In the genomic region with DNA sequence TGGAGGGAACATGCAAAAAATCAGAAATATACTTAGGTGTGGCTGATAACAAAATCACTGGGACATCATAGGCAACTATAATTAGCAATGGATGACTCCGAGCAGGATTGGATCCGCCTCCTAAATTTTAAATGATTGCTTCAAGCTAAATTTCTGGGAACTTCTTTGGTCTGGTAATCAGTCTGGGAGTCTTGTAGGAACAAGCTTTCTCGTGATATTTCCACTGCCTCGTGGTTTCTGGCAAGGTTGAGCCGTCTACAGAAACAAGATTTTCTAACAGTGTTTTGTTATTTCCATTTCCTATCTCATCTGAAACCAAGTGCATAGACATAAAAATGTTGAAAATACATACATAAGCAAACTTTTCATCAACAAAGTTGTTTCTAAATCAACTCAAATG, we compare ENCODE assay signal across 30 cellular contexts.
DNase-seq lines count a peak whose midpoint lies in the region; ATAC-seq, FAIRE-seq and TF ChIP-seq lines count a peak whose summit lies in the region.
"Had no signal": no experiment of that assay in that cellular context is flagged by ENCODE, and none has a peak within 500 bp of the region (broad histone marks: within the 10 kb centered on the region; RNA-seq: fewer than 3 reads in every experiment).

No MANE protein-coding gene starts in this region.

- no peak for ATAC-seq in activated T-cell treated with anti-CD3 and anti-CD28 coated beads, Interleukin-2, amount 50 U/mL, for 4 hours
- ATAC-seq: activated CD4-positive, CD25-positive, alpha-beta regulatory T cell treated with anti-CD3 and anti-CD28 coated beads, Interleukin-2, amount 50 U/mL, for 24 hours; activated T-cell treated with anti-CD3 and anti-CD28 coated beads, Interleukin-2, amount 50 U/mL, for 72 hours; left lung; naive thymus-derived CD8-positive, alpha-beta T cell; Right ventricle myocardium inferior; stimulated activated memory B cell treated with anti-CD40 and anti-IgM and Interleukin-4, amounts not matched to agents 10 μg/mL and 1 μg/mL and 100 μg/mL, for 72 hours had no signal

- DNase-seq in SK-MEL-5 (ENCODE audit: low read depth, low spot score) = peak; percentile 22
- no peak for DNase-seq in epithelial cell of prostate (ENCODE audit: low read depth, low spot score)
- DNase-seq in activated T-cell treated with anti-CD3 and anti-CD28 coated beads, Interleukin-2, amount 50 U/mL, for 4 hours = no peak
- DNase-seq in germinal center (ENCODE audit: low spot score) = no peak
- DNase-seq in HTR-8/SVneo (ENCODE audit: insufficient read length, low spot score) = no peak
- no peak for DNase-seq in stimulated activated CD4-positive, alpha-beta T cell treated with anti-CD3 and anti-CD28 coated beads, Interleukin-2, amount 100 ng/mL, for 48 hours
- DNase-seq: activated CD4-positive, alpha-beta T cell treated with anti-CD3 and anti-CD28 coated beads, Interleukin-2, amount 50 U/mL, for 4 hours; activated naive CD4-positive, alpha-beta T cell treated with Interleukin-2 at 50 U/mL for 16 hours; activated T-cell treated with anti-CD3 and anti-CD28 coated beads, Interleukin-2, amount 50 U/mL, for 72 hours; CD8-positive, alpha-beta memory T cell; glutamatergic neuron; HCEC 1CT; left lung; midbrain; naive thymus-derived CD8-positive, alpha-beta T cell; NCI-H1417 treated with DMSO at 0.1 percent for 48 hours; NCI-H2029 treated with DMSO at 0.1 percent for 48 hours; NCI-H524 treated with DMSO at 0.1 percent for 48 hours; OCI-M1; T-helper 2 cell had no signal

- peak overlapping the region; percentile 27; the same call in 1 of the 2 replicates for H3K4me2 ChIP-seq in BLaER1

- H3K4me3 ChIP-seq in BLaER1 = no peak overlapping the region
- H3K4me3 ChIP-seq: left lung had no signal

- H3K27me3 ChIP-seq in BLaER1 = no peaks in the 10 kb centered on the region
- H3K27me3 ChIP-seq: left lung had no signal

- H3K27ac ChIP-seq in BLaER1 (no peak overlapping the region), epithelial cell of prostate (peak overlapping the region; percentile 30)
- H3K27ac ChIP-seq: HL-60 had no signal

- no peaks in the 10 kb centered on the region for H3K27me3 Mint-ChIP-seq in nephron (ENCODE audit: low read depth)
- H3K27me3 Mint-ChIP-seq in activated T-cell treated with anti-CD3 and anti-CD28 coated beads, Interleukin-2, amount 50 U/mL, for 4 hours (ENCODE audit: low read depth) = no peaks in the 10 kb centered on the region
- H3K27me3 Mint-ChIP-seq: B cell; CD8-positive, alpha-beta memory T cell; stimulated activated memory B cell treated with anti-CD40 and anti-IgM and Interleukin-4, amounts not matched to agents 10 μg/mL and 1 μg/mL and 100 μg/mL, for 72 hours had no signal

- H3K9me3 ChIP-seq in BLaER1 = no peaks in the 10 kb centered on the region
- H3K9me3 ChIP-seq: left lung had no signal

- H3K9me3 Mint-ChIP-seq in nephron = no peaks in the 10 kb centered on the region
- no peaks in the 10 kb centered on the region for H3K9me3 Mint-ChIP-seq in activated T-cell treated with anti-CD3 and anti-CD28 coated beads, Interleukin-2, amount 50 U/mL, for 4 hours
- H3K9me3 Mint-ChIP-seq: activated T-cell treated with anti-CD3 and anti-CD28 coated beads, Interleukin-2, amount 50 U/mL, for 72 hours; stimulated activated memory B cell treated with anti-CD40 and anti-IgM and Interleukin-4, amounts not matched to agents 10 μg/mL and 1 μg/mL and 100 μg/mL, for 72 hours had no signal

- in situ Hi-C loops in SK-MEL-5 (cut with HindIII; ENCODE audit: low pct_unique_long_range_greater_than_20kb, low sequenced_read_pairs) = no loop called here

- peaks cover 45% of the 10 kb centered on the region for H3K4me1 Mint-ChIP-seq in nephron
- H3K4me1 Mint-ChIP-seq in activated T-cell treated with anti-CD3 and anti-CD28 coated beads, Interleukin-2, amount 50 U/mL, for 4 hours (ENCODE audit: low read depth) = no peaks in the 10 kb centered on the region
- H3K4me1 Mint-ChIP-seq: B cell; CD8-positive, alpha-beta memory T cell; naive thymus-derived CD8-positive, alpha-beta T cell; stimulated activated memory B cell treated with anti-CD40 and anti-IgM and Interleukin-4, amounts not matched to agents 10 μg/mL and 1 μg/mL and 100 μg/mL, for 72 hours had no signal

- no peak for FAIRE-seq in HTR-8/SVneo (lab: Jason Lieb, UNC)
- FAIRE-seq: colon, GM12891, islet of Langerhans had no signal

- no peaks in the 10 kb centered on the region for H4K20me1 ChIP-seq in BLaER1

- TF ChIP-seq CTCF in nephron (IDR thresholded peaks at IDR 0.05; ENCODE audit: unreplicated experiment in 3 of 3) = no peak

- H3K4me1 ChIP-seq in BLaER1 = peaks cover 15% of the 10 kb centered on the region
- H3K4me1 ChIP-seq: left lung had no signal

- no peak overlapping the region for H3K4me3 Mint-ChIP-seq in nephron
- H3K4me3 Mint-ChIP-seq in activated T-cell treated with anti-CD3 and anti-CD28 coated beads, Interleukin-2, amount 50 U/mL, for 4 hours = no peak overlapping the region
- H3K4me3 Mint-ChIP-seq: activated T-cell treated with anti-CD3 and anti-CD28 coated beads, Interleukin-2, amount 50 U/mL, for 72 hours; B cell; CD8-positive, alpha-beta memory T cell; naive thymus-derived CD8-positive, alpha-beta T cell; stimulated activated memory B cell treated with anti-CD40 and anti-IgM and Interleukin-4, amounts not matched to agents 10 μg/mL and 1 μg/mL and 100 μg/mL, for 72 hours had no signal

- no peaks in the 10 kb centered on the region for H3K36me3 Mint-ChIP-seq in nephron (ENCODE audit: low read depth)
- no peaks in the 10 kb centered on the region for H3K36me3 Mint-ChIP-seq in activated T-cell treated with anti-CD3 and anti-CD28 coated beads, Interleukin-2, amount 50 U/mL, for 4 hours (ENCODE audit: insufficient read depth)
- H3K36me3 Mint-ChIP-seq: CD8-positive, alpha-beta memory T cell; naive thymus-derived CD8-positive, alpha-beta T cell; stimulated activated memory B cell treated with anti-CD40 and anti-IgM and Interleukin-4, amounts not matched to agents 10 μg/mL and 1 μg/mL and 100 μg/mL, for 72 hours had no signal

- H3K36me3 ChIP-seq in BLaER1 = no peaks in the 10 kb centered on the region
- H3K36me3 ChIP-seq: left lung had no signal

- peak overlapping the region in 2 of 3 experiments; percentile 51 to 63 for H3K27ac Mint-ChIP-seq in nephron
- H3K27ac Mint-ChIP-seq: activated T-cell treated with anti-CD3 and anti-CD28 coated beads, Interleukin-2, amount 50 U/mL, for 72 hours; B cell; CD8-positive, alpha-beta memory T cell; naive thymus-derived CD8-positive, alpha-beta T cell; stimulated activated memory B cell treated with anti-CD40 and anti-IgM and Interleukin-4, amounts not matched to agents 10 μg/mL and 1 μg/mL and 100 μg/mL, for 72 hours had no signal

- no peak overlapping the region for H3K9ac ChIP-seq in BLaER1
